1 cellular context compared by ENCODE assay signal in genomic region chr3:11115548-11115947, GRCh38.
TF ChIP-seq lines count a peak whose summit lies in the region.

No MANE protein-coding gene starts in this region.

TF ChIP-seq in WTC11, 78 proteins besides CTCF, POLR2A, EP300 and RAD21 (continued from another document):
- peak; percentile 34; the same call in 1 of the 2 replicates for TF ChIP-seq USF1 (CRISPR knock-in tag; IDR thresholded peaks at IDR 0.05)
TF ChIP-seq in WTC11: peak in this region for 2.
